1 cellular context compared by ENCODE assay signal in genomic region chr9:112887377-112887776, GRCh38.
TF ChIP-seq lines count a peak whose summit lies in the region.

No MANE protein-coding gene starts in this region.

TF ChIP-seq in SK-N-SH treated with all-trans-retinoic acid at 6 μM for 48 hours, 23 proteins besides CTCF, POLR2A, EP300 and RAD21 (continued from another document):
- TF ChIP-seq RARB (CRISPR knock-in tag; IDR thresholded peaks at IDR 0.05), result no peak
- no peak for TF ChIP-seq ZC3H10 (CRISPR knock-in tag; IDR thresholded peaks at IDR 0.05)
